ENCODE assay signal across 13 cellular contexts in the genomic region with DNA sequence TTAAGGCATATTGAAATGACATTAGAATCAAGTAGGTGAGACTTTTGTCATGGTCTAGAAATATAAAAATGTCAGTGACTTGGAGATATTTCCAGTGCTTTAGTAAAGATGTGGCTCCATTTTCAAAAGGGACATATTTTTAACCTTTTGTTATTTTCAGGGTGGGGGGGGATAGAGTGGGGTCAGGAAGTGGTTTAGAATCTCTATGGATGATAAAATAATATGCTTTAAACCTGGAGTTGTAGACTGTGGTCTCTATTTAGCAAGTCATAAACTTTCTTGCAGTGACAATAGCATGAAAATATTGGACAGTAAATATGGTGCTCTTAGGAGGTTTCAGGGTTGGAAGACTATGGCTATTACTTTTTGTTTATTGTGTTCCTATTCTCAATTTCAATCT. TPM values are rescaled to one million over a fixed set of nuclear protein-coding genes. Genes with fewer than 3 reads are reported as not detected.
A peak's percentile ranks its signal among the peaks of the same experiment; 100 is the strongest.
DNase-seq lines count a peak whose midpoint lies in the region; ATAC-seq and TF ChIP-seq lines count a peak whose summit lies in the region.
"Had no signal": no experiment of that assay in that cellular context is flagged by ENCODE, and none has a peak within 500 bp of the region (broad histone marks: within the 10 kb centered on the region; RNA-seq: fewer than 3 reads in every experiment).

No MANE protein-coding gene starts in this region.

- H3K4me1 ChIP-seq in SK-N-SH (ENCODE audit: control insufficient read depth in 1 of 2, insufficient read depth in 2 of 2, low read depth in 1 of 2, low read length in 1 of 2) (peaks cover 0 to 18% of the 10 kb centered on the region in 2 experiments; a peak in 2 of 4 replicates), adipocyte (ENCODE audit: control insufficient read depth, insufficient read depth, low read length) (peaks cover 46% of the 10 kb centered on the region)
- H3K4me1 ChIP-seq: prostate gland had no signal

- peak overlapping the region in 8 of 10 donors; percentile 53 to 98 (median 87) for H3K27ac Mint-ChIP-seq in naive thymus-derived CD8-positive, alpha-beta T cell
- no peak overlapping the region for H3K27ac Mint-ChIP-seq in nephron progenitor cell

- TF ChIP-seq EP300 in SK-N-SH (IDR thresholded peaks at IDR 0.05; ENCODE audit: borderline replicate concordance in 1 of 2, low read depth in 1 of 2, low read length in 1 of 2) = no peak

- H3K36me3 Mint-ChIP-seq in naive thymus-derived CD8-positive, alpha-beta T cell = no peaks in the 10 kb centered on the region
- no peaks in the 10 kb centered on the region for H3K36me3 Mint-ChIP-seq in nephron progenitor cell (ENCODE audit: low read depth)

- H3K9me2 ChIP-seq in SK-N-SH = no peaks in the 10 kb centered on the region

- H2AFZ ChIP-seq in SK-N-SH (ENCODE audit: low read depth) = peak overlapping the region; percentile 49; the same call in 1 of the 2 replicates

- POLR2A ChIA-PET in SK-N-SH (lab: Yijun Ruan, JAX) = no interaction called here
- POLR2A ChIA-PET in naive thymus-derived CD8-positive, alpha-beta T cell (lab: Charles Lee) = interaction anchor here (1.8 kb wide), 1 partner anchor 29 kb away, joined by 6 read pairs; no protein-coding TSS in a partner anchor

- peaks cover 11 to 73% (median 43%) of the 10 kb centered on the region in 4 donors for H3K4me1 Mint-ChIP-seq in naive thymus-derived CD8-positive, alpha-beta T cell
- H3K4me1 Mint-ChIP-seq in nephron progenitor cell = peaks cover 44% of the 10 kb centered on the region

- peak overlapping the region; percentile 81 to 97 (median 87) for H3K4me3 Mint-ChIP-seq in naive thymus-derived CD8-positive, alpha-beta T cell
- no peak overlapping the region for H3K4me3 Mint-ChIP-seq in nephron progenitor cell

- H3K27me3 ChIP-seq in SK-N-SH (ENCODE audit: insufficient read depth) (no peaks in the 10 kb centered on the region), adipocyte (replicated peaks; ENCODE audit: control insufficient read depth, insufficient read depth, low read length) (no peaks in the 10 kb centered on the region)

- H3K27ac ChIP-seq in SK-N-SH (ENCODE audit: low read depth in 2 of 2, low read length in 1 of 2) = peak overlapping the region in 1 of 2 experiments; percentile 54; a peak in 1 of 4 replicates
- H3K27ac ChIP-seq in KOPT-K1 (ENCODE audit: low read depth, low read length, poor library complexity, severe bottlenecking) = peak overlapping the region; percentile 50
- H3K27ac ChIP-seq: 22Rv1, prostate gland had no signal

- no peaks in the 10 kb centered on the region for H3K27me3 Mint-ChIP-seq in naive thymus-derived CD8-positive, alpha-beta T cell
- H3K27me3 Mint-ChIP-seq in nephron progenitor cell (ENCODE audit: low read depth, poor library complexity) = peaks cover 3% of the 10 kb centered on the region

- DNase-seq in SK-N-SH (no peak), adipocyte (ENCODE audit: low read depth) (no peak), nephron progenitor cell (no peak), NCI-H1417 treated with DMSO at 0.1 percent for 48 hours (lab: John Stamatoyannopoulos, UW) (no peak), dermis blood vessel endothelial cell (no peak)
- no peak for DNase-seq in naive thymus-derived CD8-positive, alpha-beta T cell
- DNase-seq: activated CD4-positive, alpha-beta T cell treated with anti-CD3 and anti-CD28 coated beads, Interleukin-2, amount 50 U/mL, for 1 hour; NCI-H345 had no signal

- H3K36me3 ChIP-seq in SK-N-SH (replicated peaks in 1 of 2; ENCODE audit: control insufficient read depth in 1 of 2, insufficient read depth in 2 of 2, low read length in 1 of 2) = no peaks in the 10 kb centered on the region
- no peaks in the 10 kb centered on the region for H3K36me3 ChIP-seq in KOPT-K1 (ENCODE audit: insufficient read depth, low read length)
- no peaks in the 10 kb centered on the region for H3K36me3 ChIP-seq in adipocyte (ENCODE audit: control insufficient read depth, insufficient read depth, low read length, severe bottlenecking)
- H3K36me3 ChIP-seq: prostate gland had no signal

- H3K79me2 ChIP-seq in SK-N-SH (ENCODE audit: insufficient read depth) = no peaks in the 10 kb centered on the region

- H3F3A ChIP-seq in SK-N-SH (replicated peaks; ENCODE audit: insufficient read depth) = peaks cover 11% of the 10 kb centered on the region

- H3K4me2 ChIP-seq in SK-N-SH = peak overlapping the region; percentile 43; the same call in 1 of the 2 replicates

- ATAC-seq in SK-N-SH treated with all-trans-retinoic acid at 6 μM for 48 hours = no peak
- no peak for ATAC-seq in naive thymus-derived CD8-positive, alpha-beta T cell
- ATAC-seq: HCT116 had no signal

- no peak for TF ChIP-seq RAD21 in SK-N-SH (IDR thresholded peaks at IDR 0.05; ENCODE audit: low read length)

- CTCF ChIA-PET in SK-N-SH (lab: Yijun Ruan, JAX) = interaction anchor here (1.4 to 4.3 kb wide), 2 partner anchors 14 to 30 kb away, joined by 3 to 29 read pairs; no protein-coding TSS in a partner anchor

- TF ChIP-seq CTCF in SK-N-SH (IDR thresholded peaks at IDR 0.05) (no peak), nephron progenitor cell (IDR thresholded peaks at IDR 0.05) (no peak)

- peaks cover 0 to 2% (median 0%) of the 10 kb centered on the region in 9 donors for H3K9me3 Mint-ChIP-seq in naive thymus-derived CD8-positive, alpha-beta T cell
- H3K9me3 Mint-ChIP-seq in nephron progenitor cell = no peaks in the 10 kb centered on the region

- no peaks in the 10 kb centered on the region for H3K9me3 ChIP-seq in SK-N-SH
- H3K9me3 ChIP-seq in KOPT-K1 (ENCODE audit: insufficient read depth, low read length, poor library complexity, severe bottlenecking) = no peaks in the 10 kb centered on the region
- H3K9me3 ChIP-seq in adipocyte (ENCODE audit: control insufficient read depth, low read length) = no peaks in the 10 kb centered on the region
- H3K9me3 ChIP-seq: prostate gland had no signal

- no peak overlapping the region for H3K9ac ChIP-seq in SK-N-SH
- H3K9ac ChIP-seq in adipocyte (ENCODE audit: low read length) = no peak overlapping the region

- H3K4me3 ChIP-seq in SK-N-SH (ENCODE audit: low read depth in 2 of 2, low read length in 1 of 2) = no peak overlapping the region
- H3K4me3 ChIP-seq in adipocyte (ENCODE audit: low read length) = peak overlapping the region; percentile 67

- H4K20me1 ChIP-seq in SK-N-SH (ENCODE audit: insufficient read depth) = no peaks in the 10 kb centered on the region

TF ChIP-seq in SK-N-SH, 30 proteins besides CTCF, POLR2A, EP300 and RAD21 (continues in another document):
- TF ChIP-seq USF2 (IDR thresholded peaks at IDR 0.05; ENCODE audit: borderline replicate concordance, low read depth, low read length) = no peak
- TF ChIP-seq MEF2A (IDR thresholded peaks at IDR 0.05; ENCODE audit: borderline replicate concordance, low read depth) = no peak
- no peak for TF ChIP-seq YY1 (IDR thresholded peaks at IDR 0.05; ENCODE audit: low read depth)
- no peak for TF ChIP-seq SMC3 (IDR thresholded peaks at IDR 0.05; ENCODE audit: low read depth, low read length)
- TF ChIP-seq FOSL2 (IDR thresholded peaks at IDR 0.05; ENCODE audit: borderline replicate concordance, low read depth) = no peak
- TF ChIP-seq GABPA (IDR thresholded peaks at IDR 0.05; ENCODE audit: low read depth) = no peak

TF ChIP-seq in SK-N-SH treated with all-trans-retinoic acid at 6 μM for 48 hours, 23 proteins besides CTCF, POLR2A, EP300 and RAD21 (continues in another document):
- no peak for TF ChIP-seq POU6F1 (CRISPR knock-in tag; IDR thresholded peaks at IDR 0.05; ENCODE audit: borderline replicate concordance, low read depth)
- TF ChIP-seq PPARA (CRISPR knock-in tag; IDR thresholded peaks at IDR 0.05; ENCODE audit: borderline replicate concordance) = no peak
- TF ChIP-seq ISL1 (CRISPR knock-in tag; IDR thresholded peaks at IDR 0.05) = no peak
- no peak for TF ChIP-seq CSRNP3 (CRISPR knock-in tag; IDR thresholded peaks at IDR 0.05)
- no peak for TF ChIP-seq SNAI2 (CRISPR knock-in tag; IDR thresholded peaks at IDR 0.05)
- TF ChIP-seq ZC3H10 (CRISPR knock-in tag; IDR thresholded peaks at IDR 0.05) = no peak
- TF ChIP-seq ZFP30 (CRISPR knock-in tag; IDR thresholded peaks at IDR 0.05) = no peak
- TF ChIP-seq CSDC2 (CRISPR knock-in tag; IDR thresholded peaks at IDR 0.05) = no peak

RNA-seq across cellular contexts. Expression of gene PTTG1, which starts 46.9 kb away (rescaled TPM):
- 221 and 279 TPM in 2 replicates for polyA plus RNA-seq in SK-N-SH (2012; rRNA removed)
- polyA plus RNA-seq in SK-N-SH (2012; cell fraction: cytosol; rRNA removed) = 275 and 326 TPM in 2 replicates
- 88.1 and 137 TPM in 2 replicates for polyA plus RNA-seq in SK-N-SH (2012; cell fraction: nucleus; rRNA removed)
- total RNA-seq in naive thymus-derived CD8-positive, alpha-beta T cell = 1 to 10 TPM; 2.7 to 4.2 TPM
- polyA plus RNA-seq in naive thymus-derived CD8-positive, alpha-beta T cell = 10 to 100 TPM in 1 of 3 donors, 1 to 10 TPM in 2; 7.1 to 18.9 (median 8.9) TPM
- 60.4 and 190 TPM in 2 replicates for total RNA-seq in dermis blood vessel endothelial cell

RNA-seq across cellular contexts. Expression of gene SLU7, which starts 49.7 kb away (rescaled TPM):
- polyA plus RNA-seq in SK-N-SH (2012; rRNA removed) = 22.3 and 28.3 TPM in 2 replicates
- polyA plus RNA-seq in SK-N-SH (2012; cell fraction: cytosol; rRNA removed) = 38.0 and 59.3 TPM in 2 replicates
- polyA plus RNA-seq in SK-N-SH (2012; cell fraction: nucleus; rRNA removed) = 9.5 and 24.0 TPM in 2 replicates
- 10 to 100 TPM; 94.2 to 95.0 TPM for total RNA-seq in naive thymus-derived CD8-positive, alpha-beta T cell
- 10 to 100 TPM; 70.5 to 79.8 (median 71.1) TPM for polyA plus RNA-seq in naive thymus-derived CD8-positive, alpha-beta T cell
- 84.8 and 96.5 TPM in 2 replicates for total RNA-seq in dermis blood vessel endothelial cell

Comparison
In these comparisons a context has a peak if more than half of its experiments do, and no peak if none do; other contexts are left out.
1. RNA of gene PTTG1, which starts 46.9 kb away (total RNA-seq): 60.4 to 190 TPM in dermis blood vessel endothelial cell; 2.7 to 4.2 TPM in naive thymus-derived CD8-positive, alpha-beta T cell; every median in the first group is over 10 times any median in the second.